In the genomic region with DNA sequence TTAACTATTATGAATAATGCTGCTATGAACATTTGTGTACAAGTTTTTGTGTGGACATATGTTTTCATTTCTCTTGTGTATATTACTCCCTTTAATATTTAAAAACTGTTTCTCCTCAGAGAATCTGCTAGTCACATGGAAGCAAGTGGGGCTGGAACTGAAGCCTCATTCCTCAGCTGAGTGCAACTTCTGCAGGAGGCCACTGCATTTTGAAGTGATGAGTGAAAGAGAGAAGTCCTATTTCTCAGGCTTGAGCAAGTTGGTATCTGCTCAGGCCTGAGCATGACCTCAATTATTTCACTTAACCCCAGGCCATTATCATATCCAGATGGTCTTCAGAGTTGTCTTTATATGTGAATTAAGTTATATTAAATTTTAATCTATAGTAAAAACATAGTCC, we compare ENCODE assay signal across 1 cellular context.
TF ChIP-seq lines count a peak whose summit lies in the region.

No MANE protein-coding gene starts in this region.

TF ChIP-seq in SK-N-SH treated with all-trans-retinoic acid at 6 μM for 48 hours, 23 proteins besides CTCF, POLR2A, EP300 and RAD21 (continued from another document):
- TF ChIP-seq, protein P1, sequence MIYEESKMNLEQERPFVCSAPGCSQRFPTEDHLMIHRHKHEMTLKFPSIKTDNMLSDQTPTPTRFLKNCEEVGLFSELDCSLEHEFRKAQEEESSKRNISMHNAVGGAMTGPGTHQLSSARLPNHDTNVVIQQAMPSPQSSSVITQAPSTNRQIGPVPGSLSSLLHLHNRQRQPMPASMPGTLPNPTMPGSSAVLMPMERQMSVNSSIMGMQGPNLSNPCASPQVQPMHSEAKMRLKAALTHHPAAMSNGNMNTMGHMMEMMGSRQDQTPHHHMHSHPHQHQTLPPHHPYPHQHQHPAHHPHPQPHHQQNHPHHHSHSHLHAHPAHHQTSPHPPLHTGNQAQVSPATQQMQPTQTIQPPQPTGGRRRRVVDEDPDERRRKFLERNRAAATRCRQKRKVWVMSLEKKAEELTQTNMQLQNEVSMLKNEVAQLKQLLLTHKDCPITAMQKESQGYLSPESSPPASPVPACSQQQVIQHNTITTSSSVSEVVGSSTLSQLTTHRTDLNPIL (CRISPR knock-in tag; IDR thresholded peaks at IDR 0.05; ENCODE audit: low read depth), result no peak
